8 cellular contexts compared by ENCODE assay signal in genomic region chr6:116570856-116571682, GRCh38. TPM values are rescaled to one million over a fixed set of nuclear protein-coding genes. Genes with fewer than 3 reads are reported as not detected.
DNase-seq lines count a peak whose midpoint lies in the region; ATAC-seq and TF ChIP-seq lines count a peak whose summit lies in the region.

Gene RWDD1 (plus strand): TSS chr6:116571504. CDS start chr6:116571583, 79 bp downstream.

- no peaks in the 10 kb centered on the region for H3K27me3 Mint-ChIP-seq in T-helper 17 cell

- peak within 1 kb of the TSS; percentile 95 for H3K27ac ChIP-seq in left ventricle myocardium inferior (replicated peaks)
- H3K27ac ChIP-seq in prostate gland, result peak within 1 kb of the TSS; percentile 74 to 77
- H3K27ac ChIP-seq in urinary bladder (ENCODE audit: low read depth), result peak within 1 kb of the TSS; percentile 87

- peak within 1 kb of the TSS; percentile 99 for H3K4me3 Mint-ChIP-seq in T-helper 17 cell

- peaks cover 31% of the 10 kb centered on the region for H3K4me1 Mint-ChIP-seq in T-helper 17 cell

- H3K27ac Mint-ChIP-seq in T-helper 17 cell, result peak within 1 kb of the TSS; percentile 100

- TF ChIP-seq POLR2A in GM15510 (IDR thresholded peaks at IDR 0.05; ENCODE audit: borderline replicate concordance, extremely low read depth, insufficient read length) (peak; percentile 86), prostate gland (IDR thresholded peaks at IDR 0.05) (peak; percentile 51)

- H3K36me3 ChIP-seq in left ventricle myocardium inferior (peaks cover 14% of the 10 kb centered on the region), prostate gland (no peaks in the 10 kb centered on the region), urinary bladder (ENCODE audit: insufficient read depth) (no peaks in the 10 kb centered on the region)

- TF ChIP-seq CTCF in left ventricle myocardium inferior (IDR thresholded peaks at IDR 0.05; ENCODE audit: borderline replicate concordance) (peak; percentile 20), prostate gland (IDR thresholded peaks at IDR 0.05) (peak in 1 of 4 experiments; percentile 43)

- no peaks in the 10 kb centered on the region for H3K27me3 ChIP-seq in left ventricle myocardium inferior (ENCODE audit: low read depth)
- no peaks in the 10 kb centered on the region for H3K27me3 ChIP-seq in prostate gland (replicated peaks; ENCODE audit: insufficient read depth)

- H3K9me3 ChIP-seq in T-helper 17 cell (ENCODE audit: control insufficient read depth, low read length, poor library complexity, severe bottlenecking), result no peaks in the 10 kb centered on the region
- H3K9me3 ChIP-seq in left ventricle myocardium inferior (replicated peaks), result no peaks in the 10 kb centered on the region
- H3K9me3 ChIP-seq in prostate gland, result no peaks in the 10 kb centered on the region

- DNase-seq in NCI-H1694 treated with DMSO at 0.1 percent for 48 hours (lab: John Stamatoyannopoulos, UW) (peak; percentile 94), T-helper 17 cell (peak; percentile 96 to 98 (median 98)), amygdala (lab: John Stamatoyannopoulos, UW) (peak; percentile 75 to 100 (median 98)), left ventricle myocardium inferior (peak; percentile 99), prostate gland (ENCODE audit: low spot score) (peak; percentile 98)

- WGBS in prostate gland, result under 1% methylated on average over 57 of the region's 62 CpGs
- under 1% methylated on average over 62 of the region's 62 CpGs for WGBS in urinary bladder

- ATAC-seq in HG02885 (IDR thresholded peaks at IDR 0.05; ENCODE audit: poor library complexity, unreplicated experiment), result peak; percentile 94
- peak; percentile 94 for ATAC-seq in T-helper 17 cell

- H3K4me1 ChIP-seq in left ventricle myocardium inferior, result peaks cover 62% of the 10 kb centered on the region
- peaks cover 6% of the 10 kb centered on the region for H3K4me1 ChIP-seq in prostate gland (replicated peaks)
- H3K4me1 ChIP-seq in urinary bladder (ENCODE audit: insufficient read depth), result no peaks in the 10 kb centered on the region

- intact Hi-C loops in left ventricle myocardium inferior (cut with micrococcal nuclease) (no loop called here), prostate gland (cut with DNase I) (loop anchor here (5.0 kb wide), 1 partner anchor 289 kb away; no protein-coding TSS in a partner anchor)

- peak within 1 kb of the TSS; percentile 93 for H3K4me3 ChIP-seq in left ventricle myocardium inferior
- H3K4me3 ChIP-seq in prostate gland, result peak within 1 kb of the TSS; percentile 56 to 70
- H3K4me3 ChIP-seq in urinary bladder (ENCODE audit: low read depth, low read length), result peak within 1 kb of the TSS; percentile 94

- H3K36me3 Mint-ChIP-seq in T-helper 17 cell (ENCODE audit: low read depth), result no peaks in the 10 kb centered on the region

RNA-seq across cellular contexts. Expression of gene RWDD1, which starts in this region (rescaled TPM):
- total RNA-seq in T-helper 17 cell, result 10 to 100 TPM; 44.0 to 48.2 TPM
- 73.3 TPM for total RNA-seq in left ventricle myocardium inferior
- total RNA-seq in prostate gland, result 10 to 100 TPM; 26.7 to 40.3 TPM
- total RNA-seq in urinary bladder, result 37.1 TPM
- 62.1 TPM for polyA plus RNA-seq in urinary bladder

Comparison
In these comparisons a context has a peak if more than half of its experiments do, and no peak if none do; other contexts are left out.
1. Peak in every context shown above with its lines: DNase-seq, ATAC-seq, H3K4me3 ChIP-seq and H3K27ac ChIP-seq.